In genomic region chr19:13952154-13953020, GRCh38 we compare ENCODE assay signal across 8 cellular contexts. TPM values are rescaled to one million over a fixed set of nuclear protein-coding genes. Genes with fewer than 3 reads are reported as not detected.
DNase-seq lines count a peak whose midpoint lies in the region; ATAC-seq lines count a peak whose summit lies in the region.

TSS of gene DCAF15 (plus strand) at chr19:13952509. CDS start at chr19:13952513, 4 bp downstream.

- peaks cover 0 to 11% (median 8%) of the 10 kb centered on the region in 3 donors for H3K4me1 Mint-ChIP-seq in IgD-negative memory B cell

- H3K9me3 Mint-ChIP-seq in IgD-negative memory B cell: no peaks in the 10 kb centered on the region

- DNase-seq in DMS 273 treated with DMSO at 0.1 percent for 48 hours (lab: John Stamatoyannopoulos, UW) (peak; percentile 97), OCI-M2 (lab: John Stamatoyannopoulos, UW; ENCODE audit: unreplicated experiment) (peak; percentile 100), activated T-cell treated with anti-CD3 and anti-CD28 coated beads for 4 hours (peak; percentile 98), epidermal melanocyte (ENCODE audit: insufficient read length, low spot score) (peak; percentile 100), middle frontal gyrus (ENCODE audit: extremely low spot score, low spot score) (peak; percentile 95)
- DNase-seq in stimulated activated CD8-positive, alpha-beta memory T cell treated with anti-CD3 and anti-CD28 coated beads, Interleukin-2, amount 100 ng/mL, for 48 hours (ENCODE audit: low read depth in 2 of 2): peak; percentile 95 to 98

- no peaks in the 10 kb centered on the region for H3K27me3 Mint-ChIP-seq in IgD-negative memory B cell

- ATAC-seq in GM21529 (IDR thresholded peaks at IDR 0.05; ENCODE audit: unreplicated experiment): peak; percentile 96

- peak within 1 kb of the TSS; percentile 66 to 97 (median 96) for H3K27ac Mint-ChIP-seq in IgD-negative memory B cell

- H3K36me3 Mint-ChIP-seq in IgD-negative memory B cell: no peaks in the 10 kb centered on the region

- peak within 1 kb of the TSS; percentile 87 to 99 (median 94) for H3K4me3 Mint-ChIP-seq in IgD-negative memory B cell

RNA-seq across cellular contexts. Expression of gene DCAF15, which starts in this region (rescaled TPM):
- 5.7 TPM for polyA plus RNA-seq in IgD-negative memory B cell

Comparison
In these comparisons a context has a peak if more than half of its experiments do, and no peak if none do; other contexts are left out.
1. Peak in every context shown above with its lines: DNase-seq and ATAC-seq.